23 cellular contexts compared by ENCODE assay signal in genomic region chr1:169722784-169723183, GRCh38. TPM values are rescaled to one million over a fixed set of nuclear protein-coding genes. Genes with fewer than 3 reads are reported as not detected.
"Had no signal": no experiment of that assay in that cellular context is flagged by ENCODE, and none has a peak within 500 bp of the region (broad histone marks: within the 10 kb centered on the region; RNA-seq: fewer than 3 reads in every experiment).

No MANE protein-coding gene starts in this region.

- DNase-seq: activated gamma-delta T cell treated with Interleukin-2 at 50 U/mL for 16 hours; activated T-cell treated with anti-CD3 and anti-CD28 coated beads, Interleukin-2, amount 50 U/mL, for 1 hour; aorta; brain microvascular endothelial cell; caudate nucleus; effector CD8-positive, alpha-beta T cell; glutamatergic neuron; hippocampal formation; kidney glomerular epithelial cell; left ventricle myocardium inferior; ovary; psoas muscle; right cardiac atrium; stimulated activated CD4-positive, alpha-beta T cell treated with anti-CD3 and anti-CD28 coated beads, Interleukin-12 subunit alpha, Interleukin-12 subunit beta, amount 100 ng/mL, for 4 hours; stimulated activated CD4-positive, alpha-beta T cell treated with anti-CD3 and anti-CD28 coated beads, Interleukin-4, amount 100 ng/mL, for 4 hours; stimulated activated naive CD8-positive, alpha-beta T cell treated with anti-CD3 and anti-CD28 coated beads, Interleukin-15, Interleukin-2, amounts not matched to agents 100 U/mL and 50 U/mL, for 24 hours; upper lobe of right lung had no signal

- H3K9me3 Mint-ChIP-seq: activated naive CD4-positive, alpha-beta T cell treated with anti-CD3 and anti-CD28 coated beads, Interleukin-2, amount 50 U/mL, for 24 hours; dendritic cell treated with granulocyte-macrophage colony-stimulating factor and Interleukin-4, amounts not matched to agents 40 ng/mL and 50 ng/mL, for 4 days; natural killer cell treated with Interleukin-12 subunit alpha and Interleukin-12 subunit beta and Interleukin-15 and Interleukin-18, amount 100 ng/mL, for 72 hours had no signal

- H3K4me1 Mint-ChIP-seq: activated naive CD4-positive, alpha-beta T cell treated with anti-CD3 and anti-CD28 coated beads, Interleukin-2, amount 50 U/mL, for 24 hours; WTC11 had no signal

- H3K36me3 Mint-ChIP-seq: activated naive CD4-positive, alpha-beta T cell treated with anti-CD3 and anti-CD28 coated beads, Interleukin-2, amount 50 U/mL, for 24 hours; natural killer cell treated with Interleukin-12 subunit alpha and Interleukin-12 subunit beta and Interleukin-15 and Interleukin-18, amount 100 ng/mL, for 72 hours; WTC11 had no signal

- H3K4me3 Mint-ChIP-seq: activated naive CD4-positive, alpha-beta T cell treated with anti-CD3 and anti-CD28 coated beads, Interleukin-2, amount 50 U/mL, for 24 hours; dendritic cell treated with granulocyte-macrophage colony-stimulating factor and Interleukin-4, amounts not matched to agents 40 ng/mL and 50 ng/mL, for 4 days; natural killer cell treated with Interleukin-12 subunit alpha and Interleukin-12 subunit beta and Interleukin-15 and Interleukin-18, amount 100 ng/mL, for 72 hours; WTC11 had no signal

- ATAC-seq: esophagus mucosa; natural killer cell treated with Interleukin-12 subunit alpha and Interleukin-12 subunit beta and Interleukin-15 and Interleukin-18, amount 100 ng/mL, for 72 hours; psoas muscle; right cardiac atrium; stimulated activated naive CD8-positive, alpha-beta T cell treated with anti-CD3 and anti-CD28 coated beads, Interleukin-15, Interleukin-2, amounts not matched to agents 100 U/mL and 50 U/mL, for 24 hours; upper lobe of right lung; WTC11 had no signal

- H3K27ac Mint-ChIP-seq: activated naive CD4-positive, alpha-beta T cell treated with anti-CD3 and anti-CD28 coated beads, Interleukin-2, amount 50 U/mL, for 24 hours; dendritic cell treated with granulocyte-macrophage colony-stimulating factor and Interleukin-4, amounts not matched to agents 40 ng/mL and 50 ng/mL, for 4 days; natural killer cell treated with Interleukin-12 subunit alpha and Interleukin-12 subunit beta and Interleukin-15 and Interleukin-18, amount 100 ng/mL, for 72 hours; WTC11 had no signal

- H3K36me3 ChIP-seq: brain microvascular endothelial cell, left ventricle myocardium inferior, ovary, upper lobe of right lung had no signal

- H3K9me3 ChIP-seq: left ventricle myocardium inferior, ovary, psoas muscle, upper lobe of right lung had no signal

- H3K27ac ChIP-seq: brain microvascular endothelial cell, left ventricle myocardium inferior, ovary, psoas muscle, upper lobe of right lung had no signal

- H3K27me3 Mint-ChIP-seq: dendritic cell treated with granulocyte-macrophage colony-stimulating factor and Interleukin-4, amounts not matched to agents 40 ng/mL and 50 ng/mL, for 4 days had no signal

- H3K4me1 ChIP-seq: left ventricle myocardium inferior, psoas muscle, upper lobe of right lung had no signal

- H3K27me3 ChIP-seq: brain microvascular endothelial cell, ovary, upper lobe of right lung had no signal

- H3K4me3 ChIP-seq: left ventricle myocardium inferior, ovary, psoas muscle, upper lobe of right lung had no signal

RNA-seq across cellular contexts. Expression of gene SELE, which starts 11.1 kb away (rescaled TPM):
- total RNA-seq: natural killer cell treated with Interleukin-12 subunit alpha and Interleukin-12 subunit beta and Interleukin-15 and Interleukin-18, amount 100 ng/mL, for 72 hours; T-helper 2 cell treated with Interferon-gamma antibody and Interleukin-4, amounts not matched to agents 100 ng/mL and 5 ng/mL, for 36 hours; WTC11 had no signal
